ENCODE assay signal across 9 cellular contexts in genomic region chr9:73683862-73684591, GRCh38.
A peak's percentile ranks its signal among the peaks of the same experiment; 100 is the strongest.
DNase-seq lines count a peak whose midpoint lies in the region; TF ChIP-seq lines count a peak whose summit lies in the region.
"Had no signal": no experiment of that assay in that cellular context is flagged by ENCODE, and none has a peak within 500 bp of the region (broad histone marks: within the 10 kb centered on the region; RNA-seq: fewer than 3 reads in every experiment).

No MANE protein-coding gene starts in this region.

- peak; percentile 48 for DNase-seq in EH (ENCODE audit: low read depth)
- DNase-seq in HCEC 1CT = peak; percentile 72
- DNase-seq in NT2/D1 (ENCODE audit: low read depth, low spot score) = peak; percentile 30
- DNase-seq in fibroblast of pulmonary artery (ENCODE audit: low read depth) = peak; percentile 77
- no peak for DNase-seq in T-helper 9 cell
- DNase-seq in NCI-H2227 (lab: John Stamatoyannopoulos, UW; ENCODE audit: unreplicated experiment) = no peak
- DNase-seq in NCI-H774 (lab: John Stamatoyannopoulos, UW) = no peak
- DNase-seq in uterus = no peak

- H3K36me3 ChIP-seq in NT2/D1 (ENCODE audit: insufficient read depth, insufficient read length, low read length) = no peaks in the 10 kb centered on the region
- no peaks in the 10 kb centered on the region for H3K36me3 ChIP-seq in uterus
- H3K36me3 ChIP-seq: neutrophil had no signal

- H3K4me1 ChIP-seq in NT2/D1 (ENCODE audit: insufficient read depth, insufficient read length) = no peaks in the 10 kb centered on the region
- H3K4me1 ChIP-seq in uterus = no peaks in the 10 kb centered on the region

- no peak overlapping the region for H3K27ac ChIP-seq in uterus
- H3K27ac ChIP-seq: neutrophil had no signal

- TF ChIP-seq POLR2A in uterus (IDR thresholded peaks at IDR 0.05) = no peak

- H3K9me3 ChIP-seq in NT2/D1 (ENCODE audit: insufficient read depth, low read length) = no peaks in the 10 kb centered on the region
- no peaks in the 10 kb centered on the region for H3K9me3 ChIP-seq in uterus
- H3K9me3 ChIP-seq: neutrophil had no signal

- H3K4me3 ChIP-seq in NT2/D1 (ENCODE audit: insufficient read length, low read depth) (no peak overlapping the region), fibroblast of pulmonary artery (replicated peaks; ENCODE audit: low read depth, low read length) (no peak overlapping the region), uterus (no peak overlapping the region)

- peak; percentile 71 for TF ChIP-seq CTCF in fibroblast of pulmonary artery (IDR thresholded peaks at IDR 0.05; ENCODE audit: low read length, missing control alignments)
- TF ChIP-seq CTCF in uterus (IDR thresholded peaks at IDR 0.05) = no peak

- H3K27me3 ChIP-seq in NT2/D1 (ENCODE audit: insufficient read depth, insufficient read length) (no peaks in the 10 kb centered on the region), uterus (no peaks in the 10 kb centered on the region)
- H3K27me3 ChIP-seq: neutrophil had no signal

- intact Hi-C loops in uterus (cut with DNase I; ENCODE audit: low total_unique reads) = no loop called here

- H3K9ac ChIP-seq in NT2/D1 (ENCODE audit: insufficient read length, low read depth) = no peak overlapping the region

Comparison
In these comparisons a context has a peak if more than half of its experiments do, and no peak if none do; other contexts are left out.
1. DNase-seq: peak in EH (single experiment), HCEC 1CT (single experiment), NT2/D1 (single experiment) and fibroblast of pulmonary artery (single experiment); none in T-helper 9 cell (single experiment), NCI-H2227 (single experiment), NCI-H774 (single experiment) and uterus (0 of 2).